1 cellular context compared by ENCODE assay signal in the genomic region with DNA sequence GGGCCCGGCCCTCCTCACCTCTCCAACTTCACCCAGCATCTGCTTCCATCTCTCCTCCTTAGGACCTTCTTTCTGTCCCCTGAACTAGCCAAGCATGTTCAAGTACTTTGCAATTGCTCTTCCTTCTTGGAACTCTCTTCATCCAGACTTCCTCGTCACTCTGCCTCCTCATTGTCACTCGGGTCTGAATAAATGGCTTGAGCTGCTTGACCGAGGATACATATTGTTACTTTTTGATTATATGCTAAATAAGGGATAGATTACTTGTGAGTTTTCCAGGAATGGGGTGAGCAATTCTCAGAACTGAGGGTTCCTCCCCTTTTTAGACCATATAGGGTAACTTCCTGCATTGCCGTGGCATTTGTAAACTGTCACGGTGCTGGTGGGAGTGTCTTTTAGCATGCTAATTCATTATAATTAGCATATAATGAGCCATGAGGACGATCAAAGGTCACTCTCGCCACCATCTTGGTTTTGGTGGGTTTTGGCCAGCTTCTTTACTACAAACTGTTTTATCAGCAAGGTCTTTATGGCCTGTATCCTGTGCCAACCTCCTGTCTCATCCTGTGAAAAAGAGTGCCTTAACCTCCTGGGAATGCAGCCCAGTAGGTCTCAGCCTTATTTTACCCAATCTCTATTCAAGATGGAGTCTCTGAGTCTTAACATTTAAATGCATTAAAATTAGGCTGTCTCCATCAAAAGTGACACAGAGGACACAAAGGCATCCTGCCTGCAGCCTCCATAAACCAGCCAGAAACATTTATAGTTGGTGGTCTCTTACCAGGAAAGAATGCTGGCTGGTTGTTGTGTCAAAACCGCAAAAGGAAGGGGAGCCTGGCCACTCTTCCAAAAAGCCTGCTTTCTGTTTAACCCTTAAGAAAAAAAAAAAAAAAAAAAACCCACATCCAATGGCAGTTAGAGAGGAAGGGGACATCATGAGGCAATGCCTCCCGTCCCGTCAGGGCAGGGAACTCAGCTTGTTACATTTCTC.
TF ChIP-seq lines count a peak whose summit lies in the region.

No MANE protein-coding gene starts in this region.

TF ChIP-seq in K562, 482 proteins besides CTCF, POLR2A, EP300 and RAD21 (continued from another document and continues in another):
- TF ChIP-seq, protein P1, sequence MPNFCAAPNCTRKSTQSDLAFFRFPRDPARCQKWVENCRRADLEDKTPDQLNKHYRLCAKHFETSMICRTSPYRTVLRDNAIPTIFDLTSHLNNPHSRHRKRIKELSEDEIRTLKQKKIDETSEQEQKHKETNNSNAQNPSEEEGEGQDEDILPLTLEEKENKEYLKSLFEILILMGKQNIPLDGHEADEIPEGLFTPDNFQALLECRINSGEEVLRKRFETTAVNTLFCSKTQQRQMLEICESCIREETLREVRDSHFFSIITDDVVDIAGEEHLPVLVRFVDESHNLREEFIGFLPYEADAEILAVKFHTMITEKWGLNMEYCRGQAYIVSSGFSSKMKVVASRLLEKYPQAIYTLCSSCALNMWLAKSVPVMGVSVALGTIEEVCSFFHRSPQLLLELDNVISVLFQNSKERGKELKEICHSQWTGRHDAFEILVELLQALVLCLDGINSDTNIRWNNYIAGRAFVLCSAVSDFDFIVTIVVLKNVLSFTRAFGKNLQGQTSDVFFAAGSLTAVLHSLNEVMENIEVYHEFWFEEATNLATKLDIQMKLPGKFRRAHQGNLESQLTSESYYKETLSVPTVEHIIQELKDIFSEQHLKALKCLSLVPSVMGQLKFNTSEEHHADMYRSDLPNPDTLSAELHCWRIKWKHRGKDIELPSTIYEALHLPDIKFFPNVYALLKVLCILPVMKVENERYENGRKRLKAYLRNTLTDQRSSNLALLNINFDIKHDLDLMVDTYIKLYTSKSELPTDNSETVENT (CRISPR knock-in tag; IDR thresholded peaks at IDR 0.05): no peak
- TF ChIP-seq ZNF134 (CRISPR knock-in tag; conservative IDR thresholded peaks at IDR 0.05) (peak; percentile 59; the same call in 1 of the 2 replicates), MAFG (tag; conservative IDR thresholded peaks at IDR 0.05) (0 out of 2 replicates have a peak, but pooled peaks have one; percentile 18), PHF8 (IDR thresholded peaks at IDR 0.05; ENCODE audit: borderline replicate concordance, low read length) (peak; percentile 59; the same call in 1 of the 2 replicates), NCOA2 (IDR thresholded peaks at IDR 0.05; ENCODE audit: partially characterized antibody in 2 of 2) (no peak), WHSC1 (IDR thresholded peaks at IDR 0.05; ENCODE audit: low read length) (no peak), ARID2 (IDR thresholded peaks at IDR 0.05) (0 out of 2 replicates have a peak, but pooled peaks have one; percentile 28), ZNF668 (CRISPR knock-in tag; IDR thresholded peaks at IDR 0.05) (peak; percentile 88), MYBL2 (IDR thresholded peaks at IDR 0.05; ENCODE audit: low read depth) (no peak), MYBL2 (CRISPR knock-in tag; IDR thresholded peaks at IDR 0.05; ENCODE audit: borderline replicate concordance) (no peak), RBM14 (IDR thresholded peaks at IDR 0.05; ENCODE audit: borderline replicate concordance, insufficient read depth, low read depth, low read length) (no peak), XRCC5 (IDR thresholded peaks at IDR 0.05; ENCODE audit: low read depth, low read length) (no peak), MAFF (IDR thresholded peaks at IDR 0.05; ENCODE audit: low read length) (no peak; the same call in 1 of the 2 replicates), CHD4 (IDR thresholded peaks at IDR 0.05; ENCODE audit: insufficient read depth, insufficient replicate concordance, low read depth, low read length, poor library complexity, severe bottlenecking) (peak; percentile 30), PCBP1 (IDR thresholded peaks at IDR 0.05; ENCODE audit: low read depth, low read length, poor library complexity, severe bottlenecking) (no peak), HNRNPLL (IDR thresholded peaks at IDR 0.05; ENCODE audit: low read depth, low read length, poor library complexity, severe bottlenecking) (no peak), NR2C1 (IDR thresholded peaks at IDR 0.05) (peak; percentile 56), NR2C1 (tag; IDR thresholded peaks at IDR 0.05) (peak; percentile 93), SAFB2 (IDR thresholded peaks at IDR 0.05; ENCODE audit: borderline replicate concordance, low read depth, low read length, severe bottlenecking) (no peak), ETV5 (CRISPR knock-in tag; IDR thresholded peaks at IDR 0.05; ENCODE audit: low read depth) (no peak), MTA3 (IDR thresholded peaks at IDR 0.05; ENCODE audit: borderline replicate concordance) (no peak), ZNF75A (CRISPR knock-in tag; IDR thresholded peaks at IDR 0.05) (no peak), ZNF584 (CRISPR knock-in tag; IDR thresholded peaks at IDR 0.05; ENCODE audit: low read depth) (peak; percentile 96), ZNF583 (CRISPR knock-in tag; IDR thresholded peaks at IDR 0.05) (peak; percentile 84), RBM25 (IDR thresholded peaks at IDR 0.05; ENCODE audit: low read depth, low read length, severe bottlenecking) (no peak), ZNF143 (CRISPR knock-in tag; IDR thresholded peaks at IDR 0.05) (no peak), ZNF766 (CRISPR knock-in tag; conservative IDR thresholded peaks at IDR 0.05) (peak; percentile 97), HDAC6 (IDR thresholded peaks at IDR 0.05; ENCODE audit: low read depth, low read length) (no peak), ZNF551 (CRISPR knock-in tag; IDR thresholded peaks at IDR 0.05) (no peak), PTTG1 (tag; IDR thresholded peaks at IDR 0.05; ENCODE audit: low read depth) (peak; percentile 92), HSF4 (CRISPR knock-in tag; IDR thresholded peaks at IDR 0.05; ENCODE audit: borderline replicate concordance) (peak; percentile 84; the same call in 1 of the 2 replicates), ATF7 (IDR thresholded peaks at IDR 0.05) (peak; percentile 58; the same call in 1 of the 2 replicates), DDX20 (tag; IDR thresholded peaks at IDR 0.05; ENCODE audit: low read depth) (peak; percentile 89), TCFL5 (CRISPR knock-in tag; conservative IDR thresholded peaks at IDR 0.05) (peak; percentile 70; the same call in 1 of the 2 replicates), SMAD2 (IDR thresholded peaks at IDR 0.05; ENCODE audit: low read depth, low read length) (no peak), MAFK (IDR thresholded peaks at IDR 0.05; ENCODE audit: low read length) (no peak; the same call in 1 of the 2 replicates), ZNF644 (tag; IDR thresholded peaks at IDR 0.05; ENCODE audit: low read depth) (peak; percentile 99), ZKSCAN8 (CRISPR knock-in tag; IDR thresholded peaks at IDR 0.05) (peak; percentile 93), U2AF2 (optimal IDR thresholded peaks at IDR 0.05; ENCODE audit: low read depth, low read length) (no peak), NR1H2 (CRISPR knock-in tag; IDR thresholded peaks at IDR 0.05) (no peak), HNRNPL (IDR thresholded peaks at IDR 0.05; ENCODE audit: low read depth, low read length) (no peak), SRSF7 (optimal IDR thresholded peaks at IDR 0.05; ENCODE audit: low read depth, low read length) (no peak)
- TF ChIP-seq, protein P2, sequence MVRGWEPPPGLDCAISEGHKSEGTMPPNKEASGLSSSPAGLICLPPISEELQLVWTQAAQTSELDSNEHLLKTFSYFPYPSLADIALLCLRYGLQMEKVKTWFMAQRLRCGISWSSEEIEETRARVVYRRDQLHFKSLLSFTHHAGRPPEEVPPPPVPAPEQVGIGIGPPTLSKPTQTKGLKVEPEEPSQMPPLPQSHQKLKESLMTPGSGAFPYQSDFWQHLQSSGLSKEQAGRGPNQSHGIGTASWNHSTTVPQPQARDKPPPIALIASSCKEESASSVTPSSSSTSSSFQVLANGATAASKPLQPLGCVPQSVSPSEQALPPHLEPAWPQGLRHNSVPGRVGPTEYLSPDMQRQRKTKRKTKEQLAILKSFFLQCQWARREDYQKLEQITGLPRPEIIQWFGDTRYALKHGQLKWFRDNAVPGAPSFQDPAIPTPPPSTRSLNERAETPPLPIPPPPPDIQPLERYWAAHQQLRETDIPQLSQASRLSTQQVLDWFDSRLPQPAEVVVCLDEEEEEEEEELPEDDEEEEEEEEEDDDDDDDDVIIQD (CRISPR knock-in tag; IDR thresholded peaks at IDR 0.05): no peak; the same call in 1 of the 2 replicates
- TF ChIP-seq, protein P3, sequence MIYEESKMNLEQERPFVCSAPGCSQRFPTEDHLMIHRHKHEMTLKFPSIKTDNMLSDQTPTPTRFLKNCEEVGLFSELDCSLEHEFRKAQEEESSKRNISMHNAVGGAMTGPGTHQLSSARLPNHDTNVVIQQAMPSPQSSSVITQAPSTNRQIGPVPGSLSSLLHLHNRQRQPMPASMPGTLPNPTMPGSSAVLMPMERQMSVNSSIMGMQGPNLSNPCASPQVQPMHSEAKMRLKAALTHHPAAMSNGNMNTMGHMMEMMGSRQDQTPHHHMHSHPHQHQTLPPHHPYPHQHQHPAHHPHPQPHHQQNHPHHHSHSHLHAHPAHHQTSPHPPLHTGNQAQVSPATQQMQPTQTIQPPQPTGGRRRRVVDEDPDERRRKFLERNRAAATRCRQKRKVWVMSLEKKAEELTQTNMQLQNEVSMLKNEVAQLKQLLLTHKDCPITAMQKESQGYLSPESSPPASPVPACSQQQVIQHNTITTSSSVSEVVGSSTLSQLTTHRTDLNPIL (CRISPR knock-in tag; IDR thresholded peaks at IDR 0.05): 0 out of 2 replicates have a peak, but pooled peaks have one; percentile 36
- TF ChIP-seq, protein P4, sequence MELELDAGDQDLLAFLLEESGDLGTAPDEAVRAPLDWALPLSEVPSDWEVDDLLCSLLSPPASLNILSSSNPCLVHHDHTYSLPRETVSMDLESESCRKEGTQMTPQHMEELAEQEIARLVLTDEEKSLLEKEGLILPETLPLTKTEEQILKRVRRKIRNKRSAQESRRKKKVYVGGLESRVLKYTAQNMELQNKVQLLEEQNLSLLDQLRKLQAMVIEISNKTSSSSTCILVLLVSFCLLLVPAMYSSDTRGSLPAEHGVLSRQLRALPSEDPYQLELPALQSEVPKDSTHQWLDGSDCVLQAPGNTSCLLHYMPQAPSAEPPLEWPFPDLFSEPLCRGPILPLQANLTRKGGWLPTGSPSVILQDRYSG (tag; conservative IDR thresholded peaks at IDR 0.05; ENCODE audit: low read depth): peak; percentile 99
- TF ChIP-seq, protein P5, sequence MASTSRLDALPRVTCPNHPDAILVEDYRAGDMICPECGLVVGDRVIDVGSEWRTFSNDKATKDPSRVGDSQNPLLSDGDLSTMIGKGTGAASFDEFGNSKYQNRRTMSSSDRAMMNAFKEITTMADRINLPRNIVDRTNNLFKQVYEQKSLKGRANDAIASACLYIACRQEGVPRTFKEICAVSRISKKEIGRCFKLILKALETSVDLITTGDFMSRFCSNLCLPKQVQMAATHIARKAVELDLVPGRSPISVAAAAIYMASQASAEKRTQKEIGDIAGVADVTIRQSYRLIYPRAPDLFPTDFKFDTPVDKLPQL (IDR thresholded peaks at IDR 0.05; ENCODE audit: extremely low read depth, insufficient read length): no peak
- TF ChIP-seq, protein P6, sequence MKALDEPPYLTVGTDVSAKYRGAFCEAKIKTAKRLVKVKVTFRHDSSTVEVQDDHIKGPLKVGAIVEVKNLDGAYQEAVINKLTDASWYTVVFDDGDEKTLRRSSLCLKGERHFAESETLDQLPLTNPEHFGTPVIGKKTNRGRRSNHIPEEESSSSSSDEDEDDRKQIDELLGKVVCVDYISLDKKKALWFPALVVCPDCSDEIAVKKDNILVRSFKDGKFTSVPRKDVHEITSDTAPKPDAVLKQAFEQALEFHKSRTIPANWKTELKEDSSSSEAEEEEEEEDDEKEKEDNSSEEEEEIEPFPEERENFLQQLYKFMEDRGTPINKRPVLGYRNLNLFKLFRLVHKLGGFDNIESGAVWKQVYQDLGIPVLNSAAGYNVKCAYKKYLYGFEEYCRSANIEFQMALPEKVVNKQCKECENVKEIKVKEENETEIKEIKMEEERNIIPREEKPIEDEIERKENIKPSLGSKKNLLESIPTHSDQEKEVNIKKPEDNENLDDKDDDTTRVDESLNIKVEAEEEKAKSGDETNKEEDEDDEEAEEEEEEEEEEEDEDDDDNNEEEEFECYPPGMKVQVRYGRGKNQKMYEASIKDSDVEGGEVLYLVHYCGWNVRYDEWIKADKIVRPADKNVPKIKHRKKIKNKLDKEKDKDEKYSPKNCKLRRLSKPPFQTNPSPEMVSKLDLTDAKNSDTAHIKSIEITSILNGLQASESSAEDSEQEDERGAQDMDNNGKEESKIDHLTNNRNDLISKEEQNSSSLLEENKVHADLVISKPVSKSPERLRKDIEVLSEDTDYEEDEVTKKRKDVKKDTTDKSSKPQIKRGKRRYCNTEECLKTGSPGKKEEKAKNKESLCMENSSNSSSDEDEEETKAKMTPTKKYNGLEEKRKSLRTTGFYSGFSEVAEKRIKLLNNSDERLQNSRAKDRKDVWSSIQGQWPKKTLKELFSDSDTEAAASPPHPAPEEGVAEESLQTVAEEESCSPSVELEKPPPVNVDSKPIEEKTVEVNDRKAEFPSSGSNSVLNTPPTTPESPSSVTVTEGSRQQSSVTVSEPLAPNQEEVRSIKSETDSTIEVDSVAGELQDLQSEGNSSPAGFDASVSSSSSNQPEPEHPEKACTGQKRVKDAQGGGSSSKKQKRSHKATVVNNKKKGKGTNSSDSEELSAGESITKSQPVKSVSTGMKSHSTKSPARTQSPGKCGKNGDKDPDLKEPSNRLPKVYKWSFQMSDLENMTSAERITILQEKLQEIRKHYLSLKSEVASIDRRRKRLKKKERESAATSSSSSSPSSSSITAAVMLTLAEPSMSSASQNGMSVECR (CRISPR knock-in tag; IDR thresholded peaks at IDR 0.05): no peak
- TF ChIP-seq, protein P7, sequence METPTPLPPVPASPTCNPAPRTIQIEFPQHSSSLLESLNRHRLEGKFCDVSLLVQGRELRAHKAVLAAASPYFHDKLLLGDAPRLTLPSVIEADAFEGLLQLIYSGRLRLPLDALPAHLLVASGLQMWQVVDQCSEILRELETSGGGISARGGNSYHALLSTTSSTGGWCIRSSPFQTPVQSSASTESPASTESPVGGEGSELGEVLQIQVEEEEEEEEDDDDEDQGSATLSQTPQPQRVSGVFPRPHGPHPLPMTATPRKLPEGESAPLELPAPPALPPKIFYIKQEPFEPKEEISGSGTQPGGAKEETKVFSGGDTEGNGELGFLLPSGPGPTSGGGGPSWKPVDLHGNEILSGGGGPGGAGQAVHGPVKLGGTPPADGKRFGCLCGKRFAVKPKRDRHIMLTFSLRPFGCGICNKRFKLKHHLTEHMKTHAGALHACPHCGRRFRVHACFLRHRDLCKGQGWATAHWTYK (CRISPR knock-in tag; IDR thresholded peaks at IDR 0.05): peak; percentile 97
- TF ChIP-seq, protein P8, sequence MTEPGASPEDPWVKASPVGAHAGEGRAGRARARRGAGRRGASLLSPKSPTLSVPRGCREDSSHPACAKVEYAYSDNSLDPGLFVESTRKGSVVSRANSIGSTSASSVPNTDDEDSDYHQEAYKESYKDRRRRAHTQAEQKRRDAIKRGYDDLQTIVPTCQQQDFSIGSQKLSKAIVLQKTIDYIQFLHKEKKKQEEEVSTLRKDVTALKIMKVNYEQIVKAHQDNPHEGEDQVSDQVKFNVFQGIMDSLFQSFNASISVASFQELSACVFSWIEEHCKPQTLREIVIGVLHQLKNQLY (CRISPR knock-in tag; conservative IDR thresholded peaks at IDR 0.05): no peak
